ENCODE assay signal across 13 cellular contexts in genomic region chr12:92551210-92551609, GRCh38.
"Had no signal": no experiment of that assay in that cellular context is flagged by ENCODE, and none has a peak within 500 bp of the region (broad histone marks: within the 10 kb centered on the region; RNA-seq: fewer than 3 reads in every experiment).

No MANE protein-coding gene starts in this region.

- H3K9me3 ChIP-seq: ascending aorta, left lung, prostate gland, testis, upper lobe of right lung had no signal

- H3K36me3 ChIP-seq: ascending aorta, left lung, prostate gland, upper lobe of right lung had no signal

- H3K27ac ChIP-seq: ascending aorta, left lung, prostate gland, testis, upper lobe of right lung had no signal

- H3K4me1 ChIP-seq: prostate gland had no signal

- H3K4me3 ChIP-seq: ascending aorta, left lung, prostate gland, skin epidermis, testis, upper lobe of right lung had no signal

- H3K27me3 ChIP-seq: ascending aorta, left lung, testis, upper lobe of right lung had no signal

- FAIRE-seq: bronchial epithelial cell, endothelial cell of umbilical vein had no signal

- ATAC-seq: right cardiac atrium, T-helper 17 cell, upper lobe of right lung had no signal

- DNase-seq: activated CD8-positive, alpha-beta memory T cell treated with anti-CD3 and anti-CD28 coated beads for 24 hours; activated gamma-delta T cell; effector CD8-positive, alpha-beta T cell; left lung; right cardiac atrium; T-helper 17 cell; testis; upper lobe of right lung had no signal
